In the genomic region with DNA sequence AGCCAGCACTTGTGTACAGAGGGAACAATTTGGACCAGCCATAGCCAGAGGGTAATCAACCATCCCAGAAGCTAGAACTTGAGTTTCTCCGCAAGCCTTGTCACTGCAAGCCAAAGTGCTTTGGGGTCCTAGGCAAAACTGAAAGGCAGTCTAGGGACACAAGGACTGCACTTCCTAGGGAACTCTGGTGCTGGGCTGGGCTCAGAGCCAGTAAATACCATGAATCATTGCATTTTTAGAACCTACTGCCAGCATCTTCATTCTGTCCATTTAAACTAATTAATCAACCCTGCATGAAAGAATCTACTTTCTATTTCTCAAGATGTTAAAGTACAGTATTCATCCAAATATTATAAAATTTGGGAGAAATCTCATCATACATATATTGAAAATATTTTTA, we compare ENCODE assay signal across 1 cellular context.
TF ChIP-seq lines count a peak whose summit lies in the region.

No MANE protein-coding gene starts in this region.

TF ChIP-seq in SK-N-SH, 30 proteins besides CTCF, POLR2A, EP300 and RAD21:
- TF ChIP-seq NFIC (IDR thresholded peaks at IDR 0.05; ENCODE audit: borderline replicate concordance), result peak; percentile 22; the same call in 1 of the 2 replicates
- TF ChIP-seq TCF12 (IDR thresholded peaks at IDR 0.05), result no peak
